1 cellular context compared by ENCODE assay signal in genomic region chr4:2469192-2469984, GRCh38.
TF ChIP-seq lines count a peak whose summit lies in the region.

No MANE protein-coding gene starts in this region.

TF ChIP-seq in HepG2, 621 proteins besides CTCF, POLR2A, EP300 and RAD21 (continued from another document and continues in another):
- TF ChIP-seq MXD4 (CRISPR knock-in tag; IDR thresholded peaks at IDR 0.05) (no peak), ATF5 (CRISPR knock-in tag; IDR thresholded peaks at IDR 0.05; ENCODE audit: low read depth) (0 out of 2 replicates have a peak, but pooled peaks have one; percentile 64), KLF13 (CRISPR knock-in tag; IDR thresholded peaks at IDR 0.05) (peak; percentile 65; the same call in 1 of the 2 replicates), ZNF343 (CRISPR knock-in tag; IDR thresholded peaks at IDR 0.05) (no peak), DMTF1 (CRISPR knock-in tag; IDR thresholded peaks at IDR 0.05) (no peak), KLF15 (CRISPR knock-in tag; IDR thresholded peaks at IDR 0.05; ENCODE audit: borderline replicate concordance) (0 out of 2 replicates have a peak, but pooled peaks have one; percentile 13), FOXO1 (CRISPR knock-in tag; IDR thresholded peaks at IDR 0.05) (peak; percentile 12; the same call in 1 of the 2 replicates), ZNF784 (CRISPR knock-in tag; IDR thresholded peaks at IDR 0.05; ENCODE audit: borderline replicate concordance) (no peak; the same call in 1 of the 2 replicates), ZNF276 (CRISPR knock-in tag; IDR thresholded peaks at IDR 0.05; ENCODE audit: low read depth) (no peak; the same call in 1 of the 2 replicates), FOSL1 (CRISPR knock-in tag; IDR thresholded peaks at IDR 0.05; ENCODE audit: borderline replicate concordance) (no peak), GABPA (IDR thresholded peaks at IDR 0.05; ENCODE audit: low read depth, low read length) (no peak), GABPA (CRISPR knock-in tag; IDR thresholded peaks at IDR 0.05; ENCODE audit: low read depth) (peak; percentile 68), FLYWCH1 (CRISPR knock-in tag; IDR thresholded peaks at IDR 0.05) (0 out of 2 replicates have a peak, but pooled peaks have one; percentile 24), ZBTB38 (CRISPR knock-in tag; IDR thresholded peaks at IDR 0.05) (peak; percentile 47; the same call in 1 of the 2 replicates), SP140L (CRISPR knock-in tag; IDR thresholded peaks at IDR 0.05; ENCODE audit: borderline replicate concordance) (0 out of 2 replicates have a peak, but pooled peaks have one; percentile 46), ETS1 (CRISPR knock-in tag; IDR thresholded peaks at IDR 0.05) (no peak), RNF219 (CRISPR knock-in tag; IDR thresholded peaks at IDR 0.05) (no peak), STAT6 (CRISPR knock-in tag; IDR thresholded peaks at IDR 0.05; ENCODE audit: borderline replicate concordance) (no peak), CREM (IDR thresholded peaks at IDR 0.05) (no peak), CREM (CRISPR knock-in tag; IDR thresholded peaks at IDR 0.05) (no peak), NR1H2 (CRISPR knock-in tag; IDR thresholded peaks at IDR 0.05; ENCODE audit: borderline replicate concordance, low read depth) (no peak), ZNF20 (CRISPR knock-in tag; IDR thresholded peaks at IDR 0.05) (0 out of 2 replicates have a peak, but pooled peaks have one; percentile 55), CCAR2 (optimal IDR thresholded peaks at IDR 0.05; ENCODE audit: low read depth, low read length) (no peak), RCOR2 (CRISPR knock-in tag; IDR thresholded peaks at IDR 0.05) (0 out of 2 replicates have a peak, but pooled peaks have one; percentile 15), ELK4 (CRISPR knock-in tag; IDR thresholded peaks at IDR 0.05; ENCODE audit: borderline replicate concordance) (no peak), HINFP (CRISPR knock-in tag; IDR thresholded peaks at IDR 0.05; ENCODE audit: low read depth) (0 out of 2 replicates have a peak, but pooled peaks have one; percentile 42), CBX1 (IDR thresholded peaks at IDR 0.05; ENCODE audit: low read depth) (no peak), ZBTB7A (CRISPR knock-in tag; IDR thresholded peaks at IDR 0.05) (0 out of 2 replicates have a peak, but pooled peaks have one; percentile 35), SMARCC2 (IDR thresholded peaks at IDR 0.05) (no peak), ZNF282 (IDR thresholded peaks at IDR 0.05; ENCODE audit: partially characterized antibody) (no peak), ZKSCAN8 (CRISPR knock-in tag; IDR thresholded peaks at IDR 0.05; ENCODE audit: borderline replicate concordance) (no peak), ZNF142 (CRISPR knock-in tag; IDR thresholded peaks at IDR 0.05) (no peak), ZNF766 (CRISPR knock-in tag; IDR thresholded peaks at IDR 0.05; ENCODE audit: borderline replicate concordance) (no peak), SRY (CRISPR knock-in tag; IDR thresholded peaks at IDR 0.05) (0 out of 2 replicates have a peak, but pooled peaks have one; percentile 68), HIVEP1 (CRISPR knock-in tag; IDR thresholded peaks at IDR 0.05) (no peak), ZNF24 (IDR thresholded peaks at IDR 0.05) (no peak), GPN1 (CRISPR knock-in tag; IDR thresholded peaks at IDR 0.05; ENCODE audit: borderline replicate concordance) (no peak), ZNF230 (CRISPR knock-in tag; IDR thresholded peaks at IDR 0.05) (no peak), ZNF724P (CRISPR knock-in tag; IDR thresholded peaks at IDR 0.05; ENCODE audit: borderline replicate concordance) (no peak), TEAD2 (CRISPR knock-in tag; IDR thresholded peaks at IDR 0.05) (no peak), DNMT1 (CRISPR knock-in tag; IDR thresholded peaks at IDR 0.05) (peak; percentile 43; the same call in 1 of the 2 replicates)
